In the genomic region with DNA sequence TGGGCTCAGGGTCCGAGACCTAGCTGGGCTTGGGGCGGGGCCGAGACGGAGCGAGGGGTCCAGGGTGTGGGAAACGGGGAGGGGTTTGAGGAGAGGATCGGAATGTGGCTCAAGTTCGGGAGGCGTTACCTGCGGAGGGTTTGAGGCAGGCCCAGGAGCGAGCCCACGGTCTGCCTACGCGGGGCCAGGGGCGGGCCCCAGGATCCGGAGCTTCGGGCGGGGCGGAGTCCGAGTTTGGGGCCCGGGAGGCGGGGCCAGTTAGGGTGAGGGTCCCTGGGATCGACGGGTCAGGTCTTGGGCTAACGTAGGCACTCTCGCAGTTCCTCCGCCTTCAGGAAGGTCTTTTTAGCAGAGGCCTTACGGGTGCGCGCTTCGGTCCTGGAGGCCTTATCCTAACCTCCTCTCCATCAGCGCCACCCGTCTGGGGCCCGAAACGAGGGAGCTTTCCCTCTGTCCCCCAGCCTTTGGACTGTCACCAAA, we compare ENCODE assay signal across 1 cellular context.
TF ChIP-seq lines count a peak whose summit lies in the region.

No MANE protein-coding gene starts in this region.

TF ChIP-seq in H1, 55 proteins besides CTCF, POLR2A, EP300 and RAD21 (continued from another document):
- TF ChIP-seq POLR2AphosphoS5 (IDR thresholded peaks at IDR 0.05; ENCODE audit: low read depth, low read length) (0 out of 2 replicates have a peak, but pooled peaks have one; percentile 46), SP1 (IDR thresholded peaks at IDR 0.05; ENCODE audit: low read depth, low read length) (peak; percentile 52; the same call in 1 of the 2 replicates), TBP (IDR thresholded peaks at IDR 0.05; ENCODE audit: low read depth, low read length) (peak; percentile 45; the same call in 1 of the 2 replicates), SRF (IDR thresholded peaks at IDR 0.05; ENCODE audit: low read depth, low read length) (0 out of 2 replicates have a peak, but pooled peaks have one; percentile 31)
